ENCODE assay signal across 2 cellular contexts in genomic region chr7:27169658-27170493, GRCh38.
A peak's percentile ranks its signal among the peaks of the same experiment; 100 is the strongest.
TF ChIP-seq lines count a peak whose summit lies in the region.

No MANE protein-coding gene starts in this region.

TF ChIP-seq in A549, 52 proteins besides CTCF, POLR2A, EP300 and RAD21:
- TF ChIP-seq HOXB5 (CRISPR knock-in tag; IDR thresholded peaks at IDR 0.05) (no peak), ZSCAN20 (CRISPR knock-in tag; IDR thresholded peaks at IDR 0.05) (no peak), TP53 (CRISPR knock-in tag; IDR thresholded peaks at IDR 0.05) (peak; percentile 45; the same call in 1 of the 2 replicates), FOSL2 (IDR thresholded peaks at IDR 0.05) (no peak), FOSL2 (CRISPR knock-in tag; IDR thresholded peaks at IDR 0.05) (no peak), RCOR1 (IDR thresholded peaks at IDR 0.05; ENCODE audit: low read depth, low read length) (no peak), JUN (IDR thresholded peaks at IDR 0.05) (peak in 1 of 2 experiments; percentile 30; a peak in 1 of 5 replicates), FOXS1 (CRISPR knock-in tag; IDR thresholded peaks at IDR 0.05) (no peak), KDM5A (IDR thresholded peaks at IDR 0.05) (no peak), NPAS2 (CRISPR knock-in tag; IDR thresholded peaks at IDR 0.05; ENCODE audit: borderline replicate concordance) (no peak)
- TF ChIP-seq, protein P1, sequence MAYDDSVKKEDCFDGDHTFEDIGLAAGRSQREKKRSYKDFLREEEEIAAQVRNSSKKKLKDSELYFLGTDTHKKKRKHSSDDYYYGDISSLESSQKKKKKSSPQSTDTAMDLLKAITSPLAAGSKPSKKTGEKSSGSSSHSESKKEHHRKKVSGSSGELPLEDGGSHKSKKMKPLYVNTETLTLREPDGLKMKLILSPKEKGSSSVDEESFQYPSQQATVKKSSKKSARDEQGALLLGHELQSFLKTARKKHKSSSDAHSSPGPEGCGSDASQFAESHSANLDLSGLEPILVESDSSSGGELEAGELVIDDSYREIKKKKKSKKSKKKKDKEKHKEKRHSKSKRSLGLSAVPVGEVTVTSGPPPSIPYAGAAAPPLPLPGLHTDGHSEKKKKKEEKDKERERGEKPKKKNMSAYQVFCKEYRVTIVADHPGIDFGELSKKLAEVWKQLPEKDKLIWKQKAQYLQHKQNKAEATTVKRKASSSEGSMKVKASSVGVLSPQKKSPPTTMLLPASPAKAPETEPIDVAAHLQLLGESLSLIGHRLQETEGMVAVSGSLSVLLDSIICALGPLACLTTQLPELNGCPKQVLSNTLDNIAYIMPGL (CRISPR knock-in tag; IDR thresholded peaks at IDR 0.05; ENCODE audit: borderline replicate concordance) = no peak

TF ChIP-seq in GM23338, 12 proteins besides CTCF, POLR2A, EP300 and RAD21:
- TF ChIP-seq ZNF462 (CRISPR knock-in tag; IDR thresholded peaks at IDR 0.05) (no peak), CREB1 (CRISPR knock-in tag; IDR thresholded peaks at IDR 0.05; ENCODE audit: low read depth) (no peak), POLR2AphosphoS5 (IDR thresholded peaks at IDR 0.05; ENCODE audit: low read depth) (no peak), ZNF331 (CRISPR knock-in tag; IDR thresholded peaks at IDR 0.05; ENCODE audit: low read depth) (no peak), ZNF114 (CRISPR knock-in tag; IDR thresholded peaks at IDR 0.05) (no peak), JUNB (IDR thresholded peaks at IDR 0.05; ENCODE audit: unreplicated experiment) (no peak), NANOG (IDR thresholded peaks at IDR 0.05; ENCODE audit: borderline replicate concordance) (no peak), REST (IDR thresholded peaks at IDR 0.05; ENCODE audit: unreplicated experiment) (no peak), EZH2phosphoT487 (IDR thresholded peaks at IDR 0.05; ENCODE audit: unreplicated experiment) (peak; percentile 99), EZH2 (IDR thresholded peaks at IDR 0.05; ENCODE audit: low read depth, unreplicated experiment) (peak; percentile 99), STAT1 (IDR thresholded peaks at IDR 0.05; ENCODE audit: unreplicated experiment) (no peak)
- TF ChIP-seq, protein P2, sequence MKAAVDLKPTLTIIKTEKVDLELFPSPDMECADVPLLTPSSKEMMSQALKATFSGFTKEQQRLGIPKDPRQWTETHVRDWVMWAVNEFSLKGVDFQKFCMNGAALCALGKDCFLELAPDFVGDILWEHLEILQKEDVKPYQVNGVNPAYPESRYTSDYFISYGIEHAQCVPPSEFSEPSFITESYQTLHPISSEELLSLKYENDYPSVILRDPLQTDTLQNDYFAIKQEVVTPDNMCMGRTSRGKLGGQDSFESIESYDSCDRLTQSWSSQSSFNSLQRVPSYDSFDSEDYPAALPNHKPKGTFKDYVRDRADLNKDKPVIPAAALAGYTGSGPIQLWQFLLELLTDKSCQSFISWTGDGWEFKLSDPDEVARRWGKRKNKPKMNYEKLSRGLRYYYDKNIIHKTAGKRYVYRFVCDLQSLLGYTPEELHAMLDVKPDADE (IDR thresholded peaks at IDR 0.05) = no peak
